15 cellular contexts compared by ENCODE assay signal in genomic region chr1:115454835-115455511, GRCh38.
DNase-seq lines count a peak whose midpoint lies in the region; ATAC-seq, FAIRE-seq and TF ChIP-seq lines count a peak whose summit lies in the region.
"Had no signal": no experiment of that assay in that cellular context is flagged by ENCODE, and none has a peak within 500 bp of the region (broad histone marks: within the 10 kb centered on the region; RNA-seq: fewer than 3 reads in every experiment).

No MANE protein-coding gene starts in this region.

- no peaks in the 10 kb centered on the region for H3K36me3 Mint-ChIP-seq in stimulated activated effector memory CD8-positive, alpha-beta T cell treated with anti-CD3 and anti-CD28 coated beads, Interleukin-12 subunit alpha, Interleukin-12 subunit beta, amount 100 ng/mL, for 72 hours
- H3K36me3 Mint-ChIP-seq in endodermal cell (ENCODE audit: low read depth): no peaks in the 10 kb centered on the region
- no peaks in the 10 kb centered on the region for H3K36me3 Mint-ChIP-seq in activated CD4-positive, alpha-beta memory T cell treated with anti-CD3 and anti-CD28 coated beads for 36 hours
- no peaks in the 10 kb centered on the region for H3K36me3 Mint-ChIP-seq in activated T-cell treated with anti-CD3 and anti-CD28 coated beads, Interleukin-2, amount 50 U/mL, for 72 hours (ENCODE audit: insufficient read depth in 2 of 2)

- H3K9ac ChIP-seq in keratinocyte (ENCODE audit: control insufficient read depth, extremely low read depth, insufficient read depth, low read length) (no peak overlapping the region), endodermal cell (ENCODE audit: extremely low read depth, low read length, poor library complexity, severe bottlenecking) (no peak overlapping the region)

- H3K27me3 Mint-ChIP-seq in endodermal cell (ENCODE audit: insufficient read depth): peaks cover 2% of the 10 kb centered on the region
- H3K27me3 Mint-ChIP-seq in activated CD4-positive, alpha-beta memory T cell treated with anti-CD3 and anti-CD28 coated beads for 36 hours: peaks cover 7% of the 10 kb centered on the region
- no peaks in the 10 kb centered on the region for H3K27me3 Mint-ChIP-seq in activated T-cell treated with anti-CD3 and anti-CD28 coated beads, Interleukin-2, amount 50 U/mL, for 72 hours (ENCODE audit: low read depth)
- H3K27me3 Mint-ChIP-seq: dendritic cell treated with granulocyte-macrophage colony-stimulating factor and Interleukin-4, amounts not matched to agents 40 ng/mL and 50 ng/mL, for 4 days had no signal

- H3K4me3 Mint-ChIP-seq in stimulated activated effector memory CD8-positive, alpha-beta T cell treated with anti-CD3 and anti-CD28 coated beads, Interleukin-12 subunit alpha, Interleukin-12 subunit beta, amount 100 ng/mL, for 72 hours: no peak overlapping the region
- no peak overlapping the region for H3K4me3 Mint-ChIP-seq in endodermal cell
- no peak overlapping the region for H3K4me3 Mint-ChIP-seq in activated CD4-positive, alpha-beta memory T cell treated with anti-CD3 and anti-CD28 coated beads for 36 hours
- H3K4me3 Mint-ChIP-seq in activated T-cell treated with anti-CD3 and anti-CD28 coated beads, Interleukin-2, amount 50 U/mL, for 72 hours: no peak overlapping the region
- H3K4me3 Mint-ChIP-seq: dendritic cell treated with granulocyte-macrophage colony-stimulating factor and Interleukin-4, amounts not matched to agents 40 ng/mL and 50 ng/mL, for 4 days had no signal

- peak; percentile 41 for FAIRE-seq in keratinocyte (lab: Jason Lieb, UNC)
- FAIRE-seq: frontal cortex had no signal

- H3K9me3 ChIP-seq in right atrium auricular region: no peaks in the 10 kb centered on the region
- no peaks in the 10 kb centered on the region for H3K9me3 ChIP-seq in keratinocyte (ENCODE audit: control insufficient read depth, low read depth, low read length)
- no peaks in the 10 kb centered on the region for H3K9me3 ChIP-seq in endodermal cell (ENCODE audit: control insufficient read depth, low read length)
- H3K9me3 ChIP-seq: neutrophil had no signal

- H3K9me1 ChIP-seq in keratinocyte (ENCODE audit: control insufficient read depth, extremely low read depth, insufficient read depth, low read length): no peaks in the 10 kb centered on the region

- H3K27ac ChIP-seq in right atrium auricular region (no peak overlapping the region), keratinocyte (ENCODE audit: control insufficient read depth, insufficient read depth, low read length) (no peak overlapping the region), endodermal cell (ENCODE audit: low read depth, low read length) (no peak overlapping the region)
- H3K27ac ChIP-seq: neutrophil had no signal

- no peaks in the 10 kb centered on the region for H3K4me1 Mint-ChIP-seq in stimulated activated effector memory CD8-positive, alpha-beta T cell treated with anti-CD3 and anti-CD28 coated beads, Interleukin-12 subunit alpha, Interleukin-12 subunit beta, amount 100 ng/mL, for 72 hours
- H3K4me1 Mint-ChIP-seq in endodermal cell: no peaks in the 10 kb centered on the region
- H3K4me1 Mint-ChIP-seq in activated CD4-positive, alpha-beta memory T cell treated with anti-CD3 and anti-CD28 coated beads for 36 hours (ENCODE audit: low read depth): no peaks in the 10 kb centered on the region
- no peaks in the 10 kb centered on the region for H3K4me1 Mint-ChIP-seq in activated T-cell treated with anti-CD3 and anti-CD28 coated beads, Interleukin-2, amount 50 U/mL, for 72 hours (ENCODE audit: low read depth)

- TF ChIP-seq CTCF in right atrium auricular region (IDR thresholded peaks at IDR 0.05): no peak
- TF ChIP-seq CTCF in keratinocyte (optimal IDR thresholded peaks at IDR 0.05 in 1 of 3, IDR thresholded peaks at IDR 0.05 in 1 of 3, conservative IDR thresholded peaks at IDR 0.05 in 1 of 3; ENCODE audit: extremely low read depth in 1 of 3, insufficient read depth in 2 of 3, low read length in 3 of 3): no peak
- TF ChIP-seq CTCF in endodermal cell (conservative IDR thresholded peaks at IDR 0.05): no peak

- H3K27ac Mint-ChIP-seq in stimulated activated effector memory CD8-positive, alpha-beta T cell treated with anti-CD3 and anti-CD28 coated beads, Interleukin-12 subunit alpha, Interleukin-12 subunit beta, amount 100 ng/mL, for 72 hours: no peak overlapping the region
- no peak overlapping the region for H3K27ac Mint-ChIP-seq in endodermal cell
- no peak overlapping the region for H3K27ac Mint-ChIP-seq in activated CD4-positive, alpha-beta memory T cell treated with anti-CD3 and anti-CD28 coated beads for 36 hours
- H3K27ac Mint-ChIP-seq in activated T-cell treated with anti-CD3 and anti-CD28 coated beads, Interleukin-2, amount 50 U/mL, for 72 hours: no peak overlapping the region
- H3K27ac Mint-ChIP-seq: dendritic cell treated with granulocyte-macrophage colony-stimulating factor and Interleukin-4, amounts not matched to agents 40 ng/mL and 50 ng/mL, for 4 days had no signal

- H3K27me3 ChIP-seq in right atrium auricular region (no peaks in the 10 kb centered on the region), keratinocyte (ENCODE audit: control insufficient read depth, extremely low read depth, insufficient read depth, low read length) (no peaks in the 10 kb centered on the region), endodermal cell (ENCODE audit: control insufficient read depth, insufficient read depth, low read length, poor library complexity, severe bottlenecking) (no peaks in the 10 kb centered on the region)
- H3K27me3 ChIP-seq: neutrophil had no signal

- no peak overlapping the region for H3K4me3 ChIP-seq in right atrium auricular region
- H3K4me3 ChIP-seq in keratinocyte (ENCODE audit: control insufficient read depth in 2 of 3, extremely low read depth in 1 of 3, insufficient read depth in 2 of 3, low read depth in 1 of 3, low read length in 3 of 3): no peak overlapping the region
- H3K4me3 ChIP-seq in endodermal cell (ENCODE audit: low read length): no peak overlapping the region

- H2AFZ ChIP-seq in keratinocyte (ENCODE audit: control insufficient read depth, low read length): peak overlapping the region; percentile 51

- POLR2A ChIA-PET in activated CD4-positive, alpha-beta memory T cell treated with anti-CD3 and anti-CD28 coated beads for 36 hours (lab: Charles Lee): no interaction called here

- H3K79me2 ChIP-seq in keratinocyte (ENCODE audit: control insufficient read depth, insufficient read depth, low read length): no peaks in the 10 kb centered on the region

- H3K4me1 ChIP-seq in right atrium auricular region: peaks cover 0 to 17% of the 10 kb centered on the region in 2 donors
- peaks cover 3% of the 10 kb centered on the region for H3K4me1 ChIP-seq in keratinocyte (ENCODE audit: control insufficient read depth, extremely low read depth, insufficient read depth, low read length)
- no peaks in the 10 kb centered on the region for H3K4me1 ChIP-seq in endodermal cell (ENCODE audit: control insufficient read depth, insufficient read depth, low read length)

- H3K36me3 ChIP-seq in right atrium auricular region (no peaks in the 10 kb centered on the region), keratinocyte (ENCODE audit: control insufficient read depth in 2 of 2, extremely low read depth in 1 of 2, insufficient read depth in 2 of 2, low read length in 2 of 2) (no peaks in the 10 kb centered on the region), endodermal cell (ENCODE audit: control insufficient read depth, insufficient read depth, low read length) (no peaks in the 10 kb centered on the region)
- H3K36me3 ChIP-seq: neutrophil had no signal

- ATAC-seq in Right ventricle myocardium superior (ENCODE audit: poor library complexity): peak; percentile 96
- no peak for ATAC-seq in stimulated activated effector memory CD8-positive, alpha-beta T cell treated with anti-CD3 and anti-CD28 coated beads, Interleukin-12 subunit alpha, Interleukin-12 subunit beta, amount 100 ng/mL, for 72 hours
- ATAC-seq in activated T-cell treated with anti-CD3 and anti-CD28 coated beads, Interleukin-2, amount 50 U/mL, for 72 hours (replicated peaks in 1 of 2): no peak

- dilution Hi-C loops in keratinocyte (cut with MboI; ENCODE audit: extremely low pct_ligation_motif_present, low sequenced_read_pairs): loop anchor here (25.0 kb wide), 1 partner anchor 318 kb away; no protein-coding TSS in a partner anchor

- CTCF ChIA-PET in activated CD4-positive, alpha-beta memory T cell treated with anti-CD3 and anti-CD28 coated beads for 36 hours (lab: Charles Lee): no interaction called here

- H3K4me2 ChIP-seq in keratinocyte (ENCODE audit: control insufficient read depth, extremely low read depth, insufficient read depth, low read depth, low read length): peak overlapping the region; percentile 22

- WGBS in endodermal cell (ENCODE audit: insufficient coverage in 1 of 2, insufficient read length in 1 of 2), 2 experiments: 88 to 91% methylated on average over 10 to 13 of the region's 13 CpGs

- intact Hi-C loops in Right ventricle myocardium superior (cut with DNase I): no loop called here
- intact Hi-C loops in activated CD4-positive, alpha-beta memory T cell treated with anti-CD3 and anti-CD28 coated beads for 36 hours (cut with micrococcal nuclease): no loop called here

- H4K20me1 ChIP-seq in keratinocyte (ENCODE audit: control insufficient read depth, extremely low read depth, insufficient read depth, low read length): no peaks in the 10 kb centered on the region

- DNase-seq in Right ventricle myocardium superior (peak; percentile 78), right atrium auricular region (ENCODE audit: low spot score) (no peak), SHP77 (lab: John Stamatoyannopoulos, UW) (peak; percentile 53 to 74), keratinocyte (ENCODE audit: low read depth, low spot score) (no peak), endodermal cell (no peak)
- no peak for DNase-seq in stimulated activated effector memory CD8-positive, alpha-beta T cell treated with anti-CD3 and anti-CD28 coated beads, Interleukin-12 subunit alpha, Interleukin-12 subunit beta, amount 100 ng/mL, for 72 hours (ENCODE audit: low spot score in 2 of 2)
- no peak for DNase-seq in activated CD4-positive, alpha-beta memory T cell treated with anti-CD3 and anti-CD28 coated beads for 36 hours
- DNase-seq in activated T-cell treated with anti-CD3 and anti-CD28 coated beads, Interleukin-2, amount 50 U/mL, for 72 hours: no peak
- DNase-seq: activated CD8-positive, alpha-beta memory T cell treated with anti-CD3 and anti-CD28 coated beads, Interleukin-2, amount 50 U/mL, for 48 hours; KG1; NCI-H446; stimulated activated CD8-positive, alpha-beta memory T cell treated with anti-CD3 and anti-CD28 coated beads, Interleukin-4, amount 100 ng/mL, for 48 hours had no signal

- no peaks in the 10 kb centered on the region for H3K9me3 Mint-ChIP-seq in stimulated activated effector memory CD8-positive, alpha-beta T cell treated with anti-CD3 and anti-CD28 coated beads, Interleukin-12 subunit alpha, Interleukin-12 subunit beta, amount 100 ng/mL, for 72 hours
- no peaks in the 10 kb centered on the region for H3K9me3 Mint-ChIP-seq in endodermal cell
- no peaks in the 10 kb centered on the region for H3K9me3 Mint-ChIP-seq in activated CD4-positive, alpha-beta memory T cell treated with anti-CD3 and anti-CD28 coated beads for 36 hours
- no peaks in the 10 kb centered on the region for H3K9me3 Mint-ChIP-seq in activated T-cell treated with anti-CD3 and anti-CD28 coated beads, Interleukin-2, amount 50 U/mL, for 72 hours
- H3K9me3 Mint-ChIP-seq: dendritic cell treated with granulocyte-macrophage colony-stimulating factor and Interleukin-4, amounts not matched to agents 40 ng/mL and 50 ng/mL, for 4 days had no signal

Comparison
In these comparisons a context has a peak if more than half of its experiments do, and no peak if none do; other contexts are left out.
1. DNase-seq: peak in Right ventricle myocardium superior (single experiment) and SHP77 (2 of 2); none in right atrium auricular region (single experiment), keratinocyte (single experiment), stimulated activated effector memory CD8-positive, alpha-beta T cell treated with anti-CD3 and anti-CD28 coated beads, Interleukin-12 subunit alpha, Interleukin-12 subunit beta, amount 100 ng/mL, for 72 hours (0 of 2), endodermal cell (single experiment), activated CD4-positive, alpha-beta memory T cell treated with anti-CD3 and anti-CD28 coated beads for 36 hours (single experiment) and activated T-cell treated with anti-CD3 and anti-CD28 coated beads, Interleukin-2, amount 50 U/mL, for 72 hours (0 of 2).